Comparison of ENCODE assay signal across 14 cellular contexts in the genomic region with DNA sequence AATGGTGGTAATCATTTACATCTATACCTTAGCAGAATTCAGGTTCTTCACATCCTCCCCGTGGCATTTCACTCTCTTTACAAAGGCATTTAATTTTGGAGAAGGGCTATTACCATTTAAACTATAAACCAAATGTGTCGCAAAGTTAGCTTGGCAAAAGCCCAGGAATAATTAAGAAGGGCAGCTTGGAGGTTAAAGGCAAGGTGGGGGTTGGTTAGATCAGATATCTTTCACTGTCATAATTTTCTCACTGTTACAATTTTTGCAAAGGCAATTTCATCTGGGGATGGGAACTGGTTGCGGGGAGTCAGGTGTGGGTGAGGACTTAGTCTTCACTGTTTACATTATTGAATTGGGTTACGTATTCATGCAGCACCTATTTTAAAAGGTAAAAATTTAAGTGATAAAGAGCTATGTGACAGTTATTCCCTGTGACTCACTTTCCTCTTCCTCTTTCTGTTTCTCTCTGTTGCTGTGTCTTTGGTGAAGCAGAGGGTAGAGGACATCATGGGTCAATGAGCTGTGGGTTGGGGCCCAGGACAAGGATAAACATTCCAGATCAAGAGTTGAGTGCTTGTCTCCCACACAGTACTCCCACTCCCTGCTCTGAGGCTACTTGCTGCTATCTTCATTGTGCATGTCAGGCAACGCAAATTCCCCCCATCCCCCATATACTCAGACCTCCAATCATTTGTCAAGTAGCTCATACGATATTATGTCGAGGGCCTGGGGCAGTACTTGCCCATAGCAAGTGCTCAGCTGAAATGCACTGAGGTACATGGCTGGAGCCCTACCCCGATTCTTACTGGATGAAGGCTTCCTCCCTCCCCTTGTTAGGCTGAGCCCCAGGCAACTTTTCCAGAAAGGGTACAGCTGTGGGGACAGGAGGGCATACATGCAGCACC.
DNase-seq lines count a peak whose midpoint lies in the region; ATAC-seq, FAIRE-seq and TF ChIP-seq lines count a peak whose summit lies in the region.
"Had no signal": no experiment of that assay in that cellular context is flagged by ENCODE, and none has a peak within 500 bp of the region (broad histone marks: within the 10 kb centered on the region; RNA-seq: fewer than 3 reads in every experiment).

No MANE protein-coding gene starts in this region.

- H3K4me2 ChIP-seq in hepatocyte, result no peak overlapping the region

- no peak overlapping the region for H3K4me3 ChIP-seq in hepatocyte
- H3K4me3 ChIP-seq: stomach had no signal

- H2AFZ ChIP-seq in hepatocyte, result no peak overlapping the region

- peaks cover 17% of the 10 kb centered on the region for H3K4me1 ChIP-seq in hepatocyte (ENCODE audit: insufficient read depth)

- H3K36me3 ChIP-seq in hepatocyte (replicated peaks; ENCODE audit: insufficient read depth, low read depth), result no peaks in the 10 kb centered on the region
- H3K36me3 ChIP-seq: stomach had no signal

- WGBS in hepatocyte (ENCODE audit: low lambda C conversion rate, missing lambda C conversion rate), result 75% methylated on average over 8 of the region's 8 CpGs

- FAIRE-seq in HTR-8/SVneo (lab: Jason Lieb, UNC) (no peak), RCC 7860 (lab: Jason Lieb, UNC) (no peak)

- H3K27me3 ChIP-seq in hepatocyte, result no peaks in the 10 kb centered on the region
- H3K27me3 ChIP-seq: stomach had no signal

- H3K9me3 ChIP-seq in hepatocyte (ENCODE audit: low read depth), result no peaks in the 10 kb centered on the region
- H3K9me3 ChIP-seq: stomach had no signal

- no peaks in the 10 kb centered on the region for H4K20me1 ChIP-seq in hepatocyte (ENCODE audit: insufficient read depth, poor library complexity, severe bottlenecking)

- H3K27ac ChIP-seq in hepatocyte, result no peak overlapping the region
- H3K27ac ChIP-seq: C4-2B, stomach had no signal

- DNase-seq in Caki2 (ENCODE audit: low read depth), result peak; percentile 46
- DNase-seq in HTR-8/SVneo (ENCODE audit: insufficient read length, low spot score), result peak; percentile 38
- DNase-seq in RCC 7860 (ENCODE audit: low spot score), result peak; percentile 70
- peak; percentile 34 to 50 for DNase-seq in lung microvascular endothelial cell (ENCODE audit: low read depth in 2 of 2)
- DNase-seq in AG08395 (ENCODE audit: low spot score), result no peak
- DNase-seq in dedifferentiated amniotic fluid mesenchymal stem cell (ENCODE audit: extremely low spot score), result no peak
- no peak for DNase-seq in hepatocyte (ENCODE audit: low spot score)
- DNase-seq: activated CD4-positive, alpha-beta T cell treated with anti-CD3 and anti-CD28 coated beads for 48 hours; amniotic stem cell; NCI-H1092 treated with DMSO at 0.1 percent for 48 hours; stomach had no signal

- no peak for TF ChIP-seq CTCF in hepatocyte (IDR thresholded peaks at IDR 0.05; ENCODE audit: poor library complexity)

- ATAC-seq in HG02885 (IDR thresholded peaks at IDR 0.05; ENCODE audit: poor library complexity, unreplicated experiment), result no peak
- ATAC-seq: Panc1 had no signal

- in situ Hi-C loops in Caki2 (cut with HindIII; ENCODE audit: low pct_unique_long_range_greater_than_20kb, low sequenced_read_pairs), result no loop called here

- H3K79me2 ChIP-seq in hepatocyte, result no peaks in the 10 kb centered on the region

- no peaks in the 10 kb centered on the region for H3K9me2 ChIP-seq in hepatocyte (replicated peaks; ENCODE audit: insufficient read depth)

Comparison
In these comparisons a context has a peak if more than half of its experiments do, and no peak if none do; other contexts are left out.
1. DNase-seq: peak in Caki2 (single experiment), HTR-8/SVneo (single experiment), RCC 7860 (single experiment) and lung microvascular endothelial cell (2 of 2); none in AG08395 (single experiment), dedifferentiated amniotic fluid mesenchymal stem cell (single experiment) and hepatocyte (single experiment).